Comparison of ENCODE assay signal across 16 cellular contexts in the genomic region with DNA sequence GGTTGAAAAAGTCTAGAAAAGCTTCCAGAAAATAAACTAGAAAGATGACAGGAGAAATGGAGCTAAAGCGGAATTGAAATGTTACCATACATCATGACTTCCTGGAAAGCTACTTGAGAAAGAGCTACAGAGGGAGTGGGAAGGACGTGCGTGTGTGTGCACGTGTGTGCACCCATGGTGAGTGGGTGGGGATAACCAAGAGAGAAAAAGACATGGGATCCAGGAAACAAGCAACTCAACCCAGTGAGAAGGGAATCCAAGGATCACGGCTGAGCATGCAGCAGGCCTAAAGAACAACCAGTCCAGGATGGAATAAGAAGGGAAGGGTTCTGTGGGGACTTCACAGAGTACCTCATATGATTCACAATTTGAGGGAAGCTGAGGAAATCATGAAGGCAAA. TPM values are rescaled to one million over a fixed set of nuclear protein-coding genes. Genes with fewer than 3 reads are reported as not detected.
DNase-seq lines count a peak whose midpoint lies in the region; ATAC-seq and TF ChIP-seq lines count a peak whose summit lies in the region.
"Had no signal": no experiment of that assay in that cellular context is flagged by ENCODE, and none has a peak within 500 bp of the region (broad histone marks: within the 10 kb centered on the region; RNA-seq: fewer than 3 reads in every experiment).

No MANE protein-coding gene starts in this region.

- peak overlapping the region; percentile 57 for H3K27ac Mint-ChIP-seq in HFFc6
- peak overlapping the region; percentile 66 for H3K27ac Mint-ChIP-seq in chondrocyte (ENCODE audit: unreplicated experiment)
- peak overlapping the region; percentile 29 for H3K27ac Mint-ChIP-seq in progenitor cell of endocrine pancreas
- H3K27ac Mint-ChIP-seq in mesothelial cell of epicardium: no peak overlapping the region
- H3K27ac Mint-ChIP-seq in effector memory CD8-positive, alpha-beta T cell: no peak overlapping the region

- no peak overlapping the region for H3K9ac ChIP-seq in BLaER1 treated with 17β-estradiol and CSF1 and Interleukin-3, amounts not matched to agents 10 nM and 100 nM
- H3K9ac ChIP-seq: KMS-11 had no signal

- peaks cover 50% of the 10 kb centered on the region for H3K27me3 Mint-ChIP-seq in HFFc6 (ENCODE audit: insufficient read depth)
- H3K27me3 Mint-ChIP-seq in chondrocyte (ENCODE audit: low read depth): no peaks in the 10 kb centered on the region
- no peaks in the 10 kb centered on the region for H3K27me3 Mint-ChIP-seq in progenitor cell of endocrine pancreas
- H3K27me3 Mint-ChIP-seq in mesothelial cell of epicardium (ENCODE audit: low read depth): no peaks in the 10 kb centered on the region
- no peaks in the 10 kb centered on the region for H3K27me3 Mint-ChIP-seq in effector memory CD8-positive, alpha-beta T cell

- H3K4me3 ChIP-seq in BLaER1 treated with 17β-estradiol and CSF1 and Interleukin-3, amounts not matched to agents 10 nM and 100 nM: no peak overlapping the region

- peak overlapping the region in 4 of 11 experiments; percentile 2 to 26 (median 12); a peak in 2 of 22 replicates for H3K27ac ChIP-seq in BLaER1 treated with 17β-estradiol and CSF1 and Interleukin-3, amounts not matched to agents 10 nM and 100 nM
- H3K27ac ChIP-seq: KMS-11 had no signal

- H3K36me3 Mint-ChIP-seq in HFFc6 (ENCODE audit: low read depth) (peaks cover 10% of the 10 kb centered on the region), chondrocyte (ENCODE audit: low read depth) (peaks cover 6% of the 10 kb centered on the region), progenitor cell of endocrine pancreas (ENCODE audit: insufficient read depth) (peaks cover 2% of the 10 kb centered on the region), mesothelial cell of epicardium (peaks cover 4% of the 10 kb centered on the region)
- H3K36me3 Mint-ChIP-seq in effector memory CD8-positive, alpha-beta T cell (ENCODE audit: insufficient read depth): peaks cover 24% of the 10 kb centered on the region

- H3K9me3 Mint-ChIP-seq in HFFc6 (peaks cover 6% of the 10 kb centered on the region; the same call in 1 of the 2 replicates), chondrocyte (ENCODE audit: low read depth) (peaks cover 3% of the 10 kb centered on the region), progenitor cell of endocrine pancreas (ENCODE audit: low read depth) (no peaks in the 10 kb centered on the region), mesothelial cell of epicardium (peaks cover 9% of the 10 kb centered on the region)
- no peaks in the 10 kb centered on the region for H3K9me3 Mint-ChIP-seq in effector memory CD8-positive, alpha-beta T cell

- TF ChIP-seq CTCF in HFFc6 (IDR thresholded peaks at IDR 0.05) (no peak), chondrocyte (IDR thresholded peaks at IDR 0.05) (no peak), progenitor cell of endocrine pancreas (IDR thresholded peaks at IDR 0.05; ENCODE audit: unreplicated experiment) (no peak), mesothelial cell of epicardium (IDR thresholded peaks at IDR 0.05; ENCODE audit: unreplicated experiment) (no peak)

- no peak for ATAC-seq in effector memory CD8-positive, alpha-beta T cell (replicated peaks)

- H3K4me1 ChIP-seq in BLaER1 treated with 17β-estradiol and CSF1 and Interleukin-3, amounts not matched to agents 10 nM and 100 nM: peaks cover 28 to 53% (median 39%) of the 10 kb centered on the region in 10 experiments

- peaks cover 0 to 9% (median 3%) of the 10 kb centered on the region in 11 experiments; a peak in 14 of 22 replicates for H3K36me3 ChIP-seq in BLaER1 treated with 17β-estradiol and CSF1 and Interleukin-3, amounts not matched to agents 10 nM and 100 nM

- H3K4me3 Mint-ChIP-seq in HFFc6 (no peak overlapping the region), chondrocyte (ENCODE audit: unreplicated experiment) (no peak overlapping the region), progenitor cell of endocrine pancreas (ENCODE audit: low read depth) (no peak overlapping the region), mesothelial cell of epicardium (no peak overlapping the region)
- no peak overlapping the region for H3K4me3 Mint-ChIP-seq in effector memory CD8-positive, alpha-beta T cell

- H3K9me3 ChIP-seq in BLaER1 treated with 17β-estradiol and CSF1 and Interleukin-3, amounts not matched to agents 10 nM and 100 nM (replicated peaks in 1 of 11): no peaks in the 10 kb centered on the region

- H3K4me2 ChIP-seq in BLaER1 treated with 17β-estradiol and CSF1 and Interleukin-3, amounts not matched to agents 10 nM and 100 nM: peak overlapping the region in 7 of 11 experiments; percentile 0 to 36 (median 16); a peak in 7 of 22 replicates
- H3K4me2 ChIP-seq: KMS-11 had no signal

- no peaks in the 10 kb centered on the region for H3K27me3 ChIP-seq in BLaER1 treated with 17β-estradiol and CSF1 and Interleukin-3, amounts not matched to agents 10 nM and 100 nM

- DNase-seq in HFFc6 (no peak), chondrocyte (ENCODE audit: low spot score) (no peak), progenitor cell of endocrine pancreas (ENCODE audit: low spot score, unreplicated experiment) (no peak), mesothelial cell of epicardium (ENCODE audit: low spot score in 2 of 2, unreplicated experiment in 2 of 2) (no peak), DMS153 (lab: John Stamatoyannopoulos, UW) (no peak)
- DNase-seq in effector memory CD8-positive, alpha-beta T cell: no peak
- DNase-seq: C1 segment of cervical spinal cord, DMS79, NCI-H1417 treated with DMSO at 0.1 percent for 48 hours, NCI-H187 treated with DMSO at 0.1 percent for 48 hours, NCI-H226, NCI-H524 treated with DMSO at 0.1 percent for 48 hours, RPMI8226, SIG-M5 had no signal

- peaks cover 0 to 26% (median 18%) of the 10 kb centered on the region in 11 experiments; a peak in 20 of 22 replicates for H4K20me1 ChIP-seq in BLaER1 treated with 17β-estradiol and CSF1 and Interleukin-3, amounts not matched to agents 10 nM and 100 nM

- H3K4me1 Mint-ChIP-seq in HFFc6 (ENCODE audit: low read depth) (peaks cover 28% of the 10 kb centered on the region), chondrocyte (ENCODE audit: low read depth) (peaks cover 10% of the 10 kb centered on the region), progenitor cell of endocrine pancreas (ENCODE audit: low read depth) (no peaks in the 10 kb centered on the region), mesothelial cell of epicardium (peaks cover 4% of the 10 kb centered on the region)
- peaks cover 10 to 23% of the 10 kb centered on the region in 2 donors for H3K4me1 Mint-ChIP-seq in effector memory CD8-positive, alpha-beta T cell (ENCODE audit: low read depth in 2 of 2)

RNA-seq across cellular contexts. Expression of gene APOL1, which starts 21.6 kb away (rescaled TPM):
- total RNA-seq in HFFc6 (2021; fragmentation: NEBNext Ultra II Directional; extraction: Animal tissue kit (Norgen Biotek cat#: 25700)): 1 to 10 TPM in 4 of 6 experiments, under 1 TPM in 2; 0.55 to 6.2 (median 4.9) TPM
- total RNA-seq in chondrocyte (16.7 to 38.4 TPM (median 16.9 TPM) in 3 replicates), progenitor cell of endocrine pancreas (0.12 TPM in 1 of 2 replicates, not detected in the other), mesothelial cell of epicardium (1.7 to 1.9 TPM (median 1.7 TPM) in 3 replicates)

RNA-seq across cellular contexts. Expression of gene APOL2, which starts 35.2 kb away (rescaled TPM):
- total RNA-seq in HFFc6 (2021; fragmentation: NEBNext Ultra II Directional; extraction: Animal tissue kit (Norgen Biotek cat#: 25700)): 10 to 100 TPM; 27.7 to 42.5 (median 38.5) TPM
- total RNA-seq in chondrocyte (58.7 to 84.1 TPM (median 83.8 TPM) in 3 replicates), progenitor cell of endocrine pancreas (18.8 and 19.3 TPM in 2 replicates), mesothelial cell of epicardium (55.5 to 59.4 TPM (median 56.1 TPM) in 3 replicates)

Comparison
In these comparisons a context has a peak if more than half of its experiments do, and no peak if none do; other contexts are left out.
1. H3K27ac Mint-ChIP-seq: peak in HFFc6 (single experiment), chondrocyte (single experiment) and progenitor cell of endocrine pancreas (single experiment); none in mesothelial cell of epicardium (single experiment) and effector memory CD8-positive, alpha-beta T cell (0 of 2).